Comparison of ENCODE assay signal across 24 cellular contexts in the genomic region with DNA sequence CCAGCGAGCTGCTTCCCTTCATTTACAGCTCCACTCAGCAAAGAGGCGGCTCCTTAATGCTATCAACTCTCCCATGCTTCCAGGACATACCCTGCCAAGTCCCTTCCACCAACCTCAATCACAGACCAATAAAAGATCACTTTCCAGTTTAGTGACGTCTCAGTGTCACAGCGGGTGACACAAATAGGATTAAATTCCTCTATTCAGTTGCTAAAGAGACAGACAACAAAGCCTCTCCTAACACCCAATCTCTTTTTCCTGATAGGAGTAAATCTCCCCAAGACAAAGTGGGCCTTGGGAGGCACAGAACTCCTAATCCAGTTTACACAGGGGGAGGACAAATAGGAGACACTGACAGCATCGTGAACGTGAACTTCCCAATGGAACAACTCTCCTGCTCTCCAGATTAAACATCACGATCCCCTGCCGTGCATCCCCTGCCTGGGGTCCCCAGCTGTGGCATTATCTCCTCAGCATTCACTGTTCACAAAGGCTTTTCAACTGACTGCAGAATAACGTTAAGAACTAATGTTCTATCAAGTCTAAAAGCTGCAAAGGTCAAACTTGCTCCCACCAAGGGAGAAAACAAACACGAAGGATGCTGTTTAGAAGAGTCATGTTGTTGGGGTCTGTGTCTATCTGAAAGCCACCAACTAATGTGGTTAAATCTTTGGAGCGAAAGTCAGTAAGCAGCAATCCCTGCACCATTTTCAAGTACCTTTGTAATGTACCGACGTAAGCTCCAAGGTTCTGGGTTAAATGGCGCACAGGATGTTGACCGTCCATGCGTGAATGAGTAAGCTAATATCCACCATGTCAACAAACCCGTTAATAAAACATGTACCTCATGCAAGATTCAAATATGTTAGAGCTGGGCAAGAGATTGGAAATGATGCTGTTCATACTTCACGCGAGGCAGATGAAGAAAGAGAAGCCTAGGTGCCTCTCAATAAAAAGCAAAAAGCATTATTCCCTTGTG. TPM values are rescaled to one million over a fixed set of nuclear protein-coding genes. Genes with fewer than 3 reads are reported as not detected.
DNase-seq lines count a peak whose midpoint lies in the region; ATAC-seq and TF ChIP-seq lines count a peak whose summit lies in the region.
"Had no signal": no experiment of that assay in that cellular context is flagged by ENCODE, and none has a peak within 500 bp of the region (broad histone marks: within the 10 kb centered on the region; RNA-seq: fewer than 3 reads in every experiment).

No MANE protein-coding gene starts in this region.

- no TSS peak for BruUV-seq in MCF 10A (replicated peaks; lab: Mats Ljungman, UMichigan)

- peak overlapping the region; percentile 79 for H3K27ac ChIP-seq in H9 (ENCODE audit: insufficient read length, low read depth, low read length)
- H3K27ac ChIP-seq: adrenal gland, HL-60, lower lobe of right lung, PC-9, prostate gland, SK-N-MC, thoracic aorta had no signal

- peaks cover 8 to 10% (median 9%) of the 10 kb centered on the region in 3 experiments; a peak in 6 of 7 replicates for H3K36me3 Mint-ChIP-seq in H9 (ENCODE audit: insufficient read depth in 1 of 3, low read depth in 3 of 3)
- H3K36me3 Mint-ChIP-seq in endothelial cell (ENCODE audit: low read depth, unreplicated experiment): peaks cover 4% of the 10 kb centered on the region
- no peaks in the 10 kb centered on the region for H3K36me3 Mint-ChIP-seq in neural crest cell (ENCODE audit: low read depth)
- no peaks in the 10 kb centered on the region for H3K36me3 Mint-ChIP-seq in MCF 10A (ENCODE audit: insufficient read depth, unreplicated experiment)

- no peak overlapping the region for H2AFZ ChIP-seq in H9 (ENCODE audit: low read length)
- H2AFZ ChIP-seq: PC-9 had no signal

- H3K27me3 ChIP-seq in H9 (ENCODE audit: insufficient read depth, low read length): no peaks in the 10 kb centered on the region
- H3K27me3 ChIP-seq: adrenal gland had no signal

- no peak overlapping the region for H3T11ph ChIP-seq in H9 (ENCODE audit: low read length)

- H3K27me3 Mint-ChIP-seq in H9 (ENCODE audit: low read depth): peaks cover 3% of the 10 kb centered on the region; the same call in 1 of the 2 replicates
- H3K27me3 Mint-ChIP-seq in endothelial cell (ENCODE audit: unreplicated experiment): peaks cover under 1% of the 10 kb centered on the region
- H3K27me3 Mint-ChIP-seq in neural crest cell (ENCODE audit: low read depth): peaks cover 75% of the 10 kb centered on the region
- H3K27me3 Mint-ChIP-seq in MCF 10A (ENCODE audit: insufficient read depth, unreplicated experiment): no peaks in the 10 kb centered on the region
- H3K27me3 Mint-ChIP-seq: B cell had no signal

- H3K14ac ChIP-seq in H9 (ENCODE audit: insufficient read depth, low read length): no peak overlapping the region

- H3K9me3 Mint-ChIP-seq in H9: 0 out of 5 replicates have a peak, but pooled peaks cover 0 to 3% of the 10 kb centered on the region in 2 experiments
- H3K9me3 Mint-ChIP-seq in endothelial cell (ENCODE audit: unreplicated experiment): peaks cover 53% of the 10 kb centered on the region
- no peaks in the 10 kb centered on the region for H3K9me3 Mint-ChIP-seq in neural crest cell
- H3K9me3 Mint-ChIP-seq in MCF 10A (ENCODE audit: unreplicated experiment): peaks cover 16% of the 10 kb centered on the region

- H4K20me1 ChIP-seq in H9 (ENCODE audit: control insufficient read depth, insufficient read depth, insufficient read length): no peaks in the 10 kb centered on the region

- no peak overlapping the region for H4K5ac ChIP-seq in H9 (ENCODE audit: insufficient read length, low read depth, low read length)

- H3K4me1 ChIP-seq in H9 (ENCODE audit: insufficient read depth, low read length): peaks cover 22% of the 10 kb centered on the region; the same call in 1 of the 2 replicates
- H3K4me1 ChIP-seq: adrenal gland, lower lobe of right lung, prostate gland had no signal

- H2BK20ac ChIP-seq in H9 (ENCODE audit: low read depth, low read length, poor library complexity, severe bottlenecking): no peak overlapping the region

- no peak overlapping the region for H4K91ac ChIP-seq in H9 (ENCODE audit: insufficient read length, low read depth, low read length)

- no peak overlapping the region for H4K8ac ChIP-seq in H9 (replicated peaks; ENCODE audit: insufficient read length, low read depth, low read length)

- H3K18ac ChIP-seq in H9 (ENCODE audit: insufficient read length, low read depth, low read length): peak overlapping the region; percentile 58

- H3K4me3 Mint-ChIP-seq in H9 (peak overlapping the region; percentile 17 to 64), endothelial cell (ENCODE audit: unreplicated experiment) (peak overlapping the region; percentile 50), neural crest cell (peak overlapping the region; percentile 43), MCF 10A (ENCODE audit: unreplicated experiment) (no peak overlapping the region)
- H3K4me3 Mint-ChIP-seq: B cell, naive B cell had no signal

- ATAC-seq in GM18870 (IDR thresholded peaks at IDR 0.05; ENCODE audit: unreplicated experiment): no peak
- ATAC-seq: activated CD4-positive, CD25-positive, alpha-beta regulatory T cell treated with anti-CD3 and anti-CD28 coated beads, Interleukin-2, amount 50 U/mL, for 24 hours; K562; lower lobe of right lung had no signal

- intact Hi-C loops in MCF 10A (cut with micrococcal nuclease): no loop called here

- TF ChIP-seq CTCF in H9 (conservative IDR thresholded peaks at IDR 0.05) (no peak), endothelial cell (IDR thresholded peaks at IDR 0.05; ENCODE audit: unreplicated experiment) (no peak), neural crest cell (conservative IDR thresholded peaks at IDR 0.05) (no peak), MCF 10A (IDR thresholded peaks at IDR 0.05; ENCODE audit: unreplicated experiment) (no peak)

- POLR2A ChIA-PET in MCF 10A (lab: Yijun Ruan, JAX): no interaction called here

- CTCF ChIA-PET in MCF 10A (lab: Yijun Ruan, JAX): no interaction called here

- H3K4me2 ChIP-seq in H9 (ENCODE audit: insufficient read depth, insufficient read length, low read length): peak overlapping the region; percentile 43
- H3K4me2 ChIP-seq: PC-9 had no signal

- H3K23me2 ChIP-seq in H9 (ENCODE audit: insufficient read length, low read depth, low read length, poor library complexity, severe bottlenecking): no peaks in the 10 kb centered on the region

- peak overlapping the region; percentile 76 to 98 (median 77) for H3K27ac Mint-ChIP-seq in H9
- no peak overlapping the region for H3K27ac Mint-ChIP-seq in endothelial cell (ENCODE audit: unreplicated experiment)
- peak overlapping the region; percentile 19 for H3K27ac Mint-ChIP-seq in neural crest cell (ENCODE audit: unreplicated experiment)
- H3K27ac Mint-ChIP-seq in MCF 10A (ENCODE audit: low read depth, unreplicated experiment): no peak overlapping the region
- H3K27ac Mint-ChIP-seq: B cell had no signal

- H3K56ac ChIP-seq in H9 (ENCODE audit: insufficient read length, low read depth, low read length): no peak overlapping the region

- no CpG with 5 or more reads among the region's 19 CpGs for WGBS in H9 (ENCODE audit: extremely low coverage, insufficient read length, low lambda C conversion rate)

- H3K4ac ChIP-seq in H9 (ENCODE audit: low read depth, low read length): no peak overlapping the region

- no peaks in the 10 kb centered on the region for H3K9me3 ChIP-seq in H9 (ENCODE audit: control insufficient read depth, low read depth, low read length)
- H3K9me3 ChIP-seq: adrenal gland, lower lobe of right lung, prostate gland, thoracic aorta had no signal

- no peak overlapping the region for H2BK15ac ChIP-seq in H9 (ENCODE audit: low read depth, low read length)

- peaks cover 10% of the 10 kb centered on the region; the same call in 1 of the 2 replicates for H3K79me2 ChIP-seq in H9 (ENCODE audit: insufficient read depth, low read length)

- no peak overlapping the region for H3K23ac ChIP-seq in H9 (ENCODE audit: insufficient read length, low read depth, low read length)

- H2BK5ac ChIP-seq in H9 (ENCODE audit: insufficient read length, low read length): peak overlapping the region; percentile 30

- DNase-seq in H9 (peak; percentile 81), NCI-H510A (lab: John Stamatoyannopoulos, UW) (peak; percentile 81), endothelial cell (ENCODE audit: low spot score) (no peak), neural crest cell (ENCODE audit: low read depth, low spot score) (peak; percentile 10), MCF 10A (ENCODE audit: unreplicated experiment) (no peak), MV-4-11 (lab: John Stamatoyannopoulos, UW) (no peak)
- DNase-seq: activated effector memory CD4-positive, alpha-beta T cell treated with Interleukin-2 at 50 U/mL for 16 hours; adrenal gland; central memory CD4-positive, alpha-beta T cell; GOT3; lower lobe of right lung; naive B cell; NCI-H1048; NCI-H446; PC-9 had no signal

- H3K79me1 ChIP-seq in H9 (ENCODE audit: insufficient read depth, low read depth, low read length, poor library complexity, severe bottlenecking): no peaks in the 10 kb centered on the region

- no peak overlapping the region for H2BK120ac ChIP-seq in H9 (ENCODE audit: low read depth, low read length, poor library complexity, severe bottlenecking)

- H3K4me1 Mint-ChIP-seq in H9: peaks cover 62 to 63% of the 10 kb centered on the region in 2 experiments
- no peaks in the 10 kb centered on the region for H3K4me1 Mint-ChIP-seq in endothelial cell (ENCODE audit: unreplicated experiment)
- H3K4me1 Mint-ChIP-seq in neural crest cell: peaks cover 30% of the 10 kb centered on the region
- H3K4me1 Mint-ChIP-seq in MCF 10A (ENCODE audit: insufficient read depth, unreplicated experiment): no peaks in the 10 kb centered on the region
- H3K4me1 Mint-ChIP-seq: B cell, naive B cell had no signal

- H3K9ac ChIP-seq in H9 (ENCODE audit: extremely low read depth, insufficient read length, low read length): no peak overlapping the region

- no peak overlapping the region for H2AK5ac ChIP-seq in H9 (ENCODE audit: insufficient read length, low read length)

- no peak overlapping the region for H2BK12ac ChIP-seq in H9 (ENCODE audit: insufficient read length, low read depth, low read length)

RNA-seq across cellular contexts. Expression of a gene that starts 31.5 kb away (rescaled TPM):
- total RNA-seq in H9 (2021): 6.1 TPM in 2 replicates
- total RNA-seq in endothelial cell (ENCODE audit: unreplicated experiment): not detected
- 0.19 and 0.30 TPM in 2 replicates for total RNA-seq in neural crest cell
- total RNA-seq in MCF 10A (2022): not detected in 2 replicates
- total RNA-seq: B cell, fibroblast of villous mesenchyme, K562, PC-9, thoracic aorta had no signal

Comparison
In these comparisons a context has a peak if more than half of its experiments do, and no peak if none do; other contexts are left out.
1. DNase-seq: peak in H9 (single experiment), NCI-H510A (single experiment) and neural crest cell (single experiment); none in endothelial cell (single experiment), MCF 10A (single experiment) and MV-4-11 (single experiment).
2. H3K27ac Mint-ChIP-seq: peak in H9 (3 of 3) and neural crest cell (single experiment); none in endothelial cell (single experiment) and MCF 10A (single experiment).